In the genomic region with DNA sequence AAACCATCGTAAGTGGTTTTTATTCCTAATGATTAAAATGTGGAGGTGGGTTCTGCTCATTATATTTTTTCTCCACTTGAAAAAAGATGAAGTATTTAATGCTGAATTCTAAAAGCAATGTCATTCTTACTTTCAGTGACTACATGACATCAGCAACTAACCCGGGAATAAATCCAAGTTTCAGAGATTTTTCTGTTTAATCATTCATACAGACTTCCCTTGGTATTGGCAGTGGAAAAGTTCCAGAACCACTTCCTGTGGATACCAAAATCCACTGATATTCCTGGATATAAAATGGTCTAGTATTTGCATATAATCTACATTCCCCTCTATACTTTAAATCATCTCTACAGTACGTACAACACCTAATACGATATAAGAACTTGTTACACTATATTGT, we compare ENCODE assay signal across 9 cellular contexts.
DNase-seq lines count a peak whose midpoint lies in the region; ATAC-seq and TF ChIP-seq lines count a peak whose summit lies in the region.
"Had no signal": no experiment of that assay in that cellular context is flagged by ENCODE, and none has a peak within 500 bp of the region (broad histone marks: within the 10 kb centered on the region; RNA-seq: fewer than 3 reads in every experiment).

No MANE protein-coding gene starts in this region.

- H3K4me3 Mint-ChIP-seq in activated CD4-positive, alpha-beta T cell treated with anti-CD3 and anti-CD28 coated beads, Interleukin-2, amount 10 ng/mL, durations not matched to agents 7 days and 5 days, result no peak overlapping the region
- H3K4me3 Mint-ChIP-seq: CD4-positive, alpha-beta memory T cell had no signal

- H4K8ac ChIP-seq in IMR-90 (ENCODE audit: low read depth in 2 of 2, low read length in 2 of 2) (no peak overlapping the region), mesenchymal stem cell (ENCODE audit: low read length) (no peak overlapping the region)

- H4K91ac ChIP-seq in IMR-90 (ENCODE audit: insufficient read depth, low read depth, low read length) (no peak overlapping the region), mesenchymal stem cell (ENCODE audit: low read length) (no peak overlapping the region)

- H3K4me3 ChIP-seq in ACC112 (ENCODE audit: low read depth, low read length) (peak overlapping the region; percentile 17; the same call in 1 of the 2 replicates), IMR-90 (ENCODE audit: insufficient read depth, low read depth, low read length) (no peak overlapping the region), mesenchymal stem cell (ENCODE audit: insufficient read depth in 1 of 2, low read depth in 1 of 2, low read length in 2 of 2) (no peak overlapping the region)

- H3K56ac ChIP-seq in IMR-90 (ENCODE audit: extremely low read depth, insufficient read depth, low read length), result no peak overlapping the region

- H3K4ac ChIP-seq in IMR-90 (ENCODE audit: low read depth, low read length) (no peak overlapping the region), mesenchymal stem cell (ENCODE audit: low read depth in 1 of 2, low read length in 2 of 2) (no peak overlapping the region)

- H3K9ac ChIP-seq in IMR-90 (ENCODE audit: low read depth, low read length) (no peak overlapping the region), mesenchymal stem cell (ENCODE audit: low read length) (peak overlapping the region; percentile 73)

- DNase-seq in IMR-90 (peak; percentile 90), cerebellar cortex (ENCODE audit: low spot score) (peak; percentile 61), mesenchymal stem cell (peak; percentile 75), DMS114 treated with DMSO at 0.1 percent for 48 hours (lab: John Stamatoyannopoulos, UW; ENCODE audit: unreplicated experiment) (no peak), COR-L47 (lab: John Stamatoyannopoulos, UW) (no peak)
- DNase-seq in activated CD4-positive, alpha-beta T cell treated with anti-CD3 and anti-CD28 coated beads, Interleukin-2, amount 10 ng/mL, durations not matched to agents 7 days and 5 days, result no peak
- DNase-seq: CD4-positive, alpha-beta memory T cell had no signal

- H3K4me1 ChIP-seq in ACC112 (ENCODE audit: control insufficient read depth, insufficient read depth, low read length, unreplicated experiment) (peaks cover 63% of the 10 kb centered on the region), IMR-90 (ENCODE audit: control insufficient read depth, insufficient read depth, low read length) (peaks cover 7% of the 10 kb centered on the region), mesenchymal stem cell (ENCODE audit: control insufficient read depth, insufficient read depth, low read depth, low read length) (peaks cover 18% of the 10 kb centered on the region)

- H4K5ac ChIP-seq in IMR-90 (ENCODE audit: low read depth, low read length), result no peak overlapping the region

- H4K20me1 ChIP-seq in IMR-90 (ENCODE audit: insufficient read depth, low read length), result no peaks in the 10 kb centered on the region; the same call in 1 of the 2 replicates

- H3K79me2 ChIP-seq in ACC112 (ENCODE audit: control insufficient read depth, insufficient read depth, low read length, unreplicated experiment), result no peaks in the 10 kb centered on the region

- H3K9me3 ChIP-seq in IMR-90 (ENCODE audit: control insufficient read depth, insufficient read depth, low read length) (no peaks in the 10 kb centered on the region), mesenchymal stem cell (ENCODE audit: control insufficient read depth, low read length) (peaks cover 4% of the 10 kb centered on the region)

- TF ChIP-seq RAD21 in IMR-90 (IDR thresholded peaks at IDR 0.05; ENCODE audit: low read length), result no peak

- dilution Hi-C loops in IMR-90 (cut with HindIII; ENCODE audit: low sequenced_read_pairs, unreplicated experiment), result no loop called here

- no peaks in the 10 kb centered on the region for H3K27me3 ChIP-seq in ACC112 (ENCODE audit: insufficient read depth, low read length)
- H3K27me3 ChIP-seq in IMR-90 (ENCODE audit: control insufficient read depth, insufficient read depth, low read length), result no peaks in the 10 kb centered on the region
- H3K27me3 ChIP-seq in mesenchymal stem cell (ENCODE audit: control insufficient read depth in 1 of 2, insufficient read depth in 1 of 2, low read length in 2 of 2), result no peaks in the 10 kb centered on the region

- BruUV-seq in IMR-90 (replicated peaks; lab: Mats Ljungman, UMichigan), result no TSS peak

- no peak overlapping the region for H3K23ac ChIP-seq in IMR-90 (ENCODE audit: low read depth, low read length)
- no peak overlapping the region for H3K23ac ChIP-seq in mesenchymal stem cell (ENCODE audit: low read length in 2 of 2)

- H2AFZ ChIP-seq in ACC112 (ENCODE audit: low read length, unreplicated experiment), result no peak overlapping the region
- H2AFZ ChIP-seq in IMR-90 (replicated peaks; ENCODE audit: low read length, poor library complexity), result no peak overlapping the region
- no peak overlapping the region for H2AFZ ChIP-seq in mesenchymal stem cell (ENCODE audit: low read depth, low read length)

- no peaks in the 10 kb centered on the region for H3K4me1 Mint-ChIP-seq in activated CD4-positive, alpha-beta T cell treated with anti-CD3 and anti-CD28 coated beads, Interleukin-2, amount 10 ng/mL, durations not matched to agents 7 days and 5 days
- H3K4me1 Mint-ChIP-seq: CD4-positive, alpha-beta memory T cell had no signal

- H2BK20ac ChIP-seq in IMR-90 (ENCODE audit: low read depth, low read length), result no peak overlapping the region

- H3K18ac ChIP-seq in IMR-90 (ENCODE audit: low read depth, low read length) (no peak overlapping the region), mesenchymal stem cell (ENCODE audit: low read depth in 1 of 2, low read length in 2 of 2) (no peak overlapping the region)

- in situ Hi-C loops in IMR-90 (cut with MboI; ENCODE audit: low sequenced_read_pairs), result no loop called here

- CTCF ChIA-PET in IMR-90 (lab: Yijun Ruan, JAX), result interaction anchor here (0.6 kb wide), 1 partner anchor 20 kb away, joined by 3 read pairs; no protein-coding TSS in a partner anchor
- CTCF ChIA-PET in activated CD4-positive, alpha-beta T cell treated with anti-CD3 and anti-CD28 coated beads, Interleukin-2, amount 10 ng/mL, durations not matched to agents 7 days and 5 days (lab: Charles Lee), result no interaction called here

- H2BK15ac ChIP-seq in IMR-90 (ENCODE audit: low read depth, low read length), result no peak overlapping the region
- H2BK15ac ChIP-seq in mesenchymal stem cell (ENCODE audit: low read depth, poor library complexity, severe bottlenecking), result no peak overlapping the region

- H3K27ac Mint-ChIP-seq in activated CD4-positive, alpha-beta T cell treated with anti-CD3 and anti-CD28 coated beads, Interleukin-2, amount 10 ng/mL, durations not matched to agents 7 days and 5 days, result no peak overlapping the region
- H3K27ac Mint-ChIP-seq: CD4-positive, alpha-beta memory T cell had no signal

- H3K36me3 ChIP-seq in ACC112 (ENCODE audit: insufficient read depth, low read length) (no peaks in the 10 kb centered on the region), IMR-90 (ENCODE audit: control insufficient read depth, insufficient read depth, low read length) (no peaks in the 10 kb centered on the region), mesenchymal stem cell (ENCODE audit: control insufficient read depth in 1 of 2, insufficient read depth in 2 of 2, low read depth in 1 of 2, low read length in 2 of 2) (no peaks in the 10 kb centered on the region)

- H2BK12ac ChIP-seq in mesenchymal stem cell (ENCODE audit: low read length in 2 of 2), result no peak overlapping the region

- no peak overlapping the region for H2AK5ac ChIP-seq in IMR-90 (ENCODE audit: low read depth, low read length)
- H2AK5ac ChIP-seq in mesenchymal stem cell (ENCODE audit: low read length, severe bottlenecking), result no peak overlapping the region

- peak overlapping the region; percentile 98 for H3K27ac ChIP-seq in ACC112 (ENCODE audit: low read depth, low read length)
- no peak overlapping the region for H3K27ac ChIP-seq in IMR-90 (ENCODE audit: insufficient read depth, low read length)
- H3K27ac ChIP-seq in mesenchymal stem cell (ENCODE audit: low read length, poor library complexity, severe bottlenecking), result no peak overlapping the region

- peaks cover 10% of the 10 kb centered on the region for H3K9me3 Mint-ChIP-seq in activated CD4-positive, alpha-beta T cell treated with anti-CD3 and anti-CD28 coated beads, Interleukin-2, amount 10 ng/mL, durations not matched to agents 7 days and 5 days

- no peaks in the 10 kb centered on the region for H3K36me3 Mint-ChIP-seq in activated CD4-positive, alpha-beta T cell treated with anti-CD3 and anti-CD28 coated beads, Interleukin-2, amount 10 ng/mL, durations not matched to agents 7 days and 5 days (ENCODE audit: low read depth)
- H3K36me3 Mint-ChIP-seq: CD4-positive, alpha-beta memory T cell had no signal

- intact Hi-C loops in IMR-90 (cut with micrococcal nuclease), result no loop called here

- H2AK9ac ChIP-seq in IMR-90 (replicated peaks; ENCODE audit: low read depth, low read length, poor library complexity), result no peak overlapping the region

- TF ChIP-seq POLR2A in IMR-90 (IDR thresholded peaks at IDR 0.05; ENCODE audit: low read depth, low read length), result no peak

- H2BK5ac ChIP-seq in IMR-90 (ENCODE audit: low read depth, low read length, poor library complexity, severe bottlenecking) (peak overlapping the region; percentile 75), mesenchymal stem cell (ENCODE audit: low read depth, low read length, poor library complexity, severe bottlenecking) (no peak overlapping the region)

- H3K4me2 ChIP-seq in IMR-90 (ENCODE audit: low read depth, low read length) (no peak overlapping the region), mesenchymal stem cell (ENCODE audit: low read length, poor library complexity, severe bottlenecking) (no peak overlapping the region)

- POLR2A ChIA-PET in IMR-90 (lab: Charles Lee; ENCODE audit: unreplicated experiment), result no interaction called here
- POLR2A ChIA-PET in activated CD4-positive, alpha-beta T cell treated with anti-CD3 and anti-CD28 coated beads, Interleukin-2, amount 10 ng/mL, durations not matched to agents 7 days and 5 days (lab: Charles Lee), result interaction anchor here (0.6 kb wide), 1 partner anchor 17 kb away, joined by 6 read pairs; no protein-coding TSS in a partner anchor

- H3K9me1 ChIP-seq in IMR-90 (ENCODE audit: insufficient read depth, low read length), result peaks cover 28% of the 10 kb centered on the region; the same call in 1 of the 2 replicates

- ATAC-seq in IMR-90 (ENCODE audit: low read depth) (peak; percentile 44), GM21786 (IDR thresholded peaks at IDR 0.05; ENCODE audit: unreplicated experiment) (no peak)

- no peak overlapping the region for H3K14ac ChIP-seq in IMR-90 (replicated peaks; ENCODE audit: low read depth, low read length)
- no peak overlapping the region for H3K14ac ChIP-seq in mesenchymal stem cell (ENCODE audit: low read length in 2 of 2)

- no peak for TF ChIP-seq CTCF in IMR-90 (conservative IDR thresholded peaks at IDR 0.05; ENCODE audit: low read depth, low read length)

- H3K27me3 Mint-ChIP-seq in activated CD4-positive, alpha-beta T cell treated with anti-CD3 and anti-CD28 coated beads, Interleukin-2, amount 10 ng/mL, durations not matched to agents 7 days and 5 days, result peaks cover 20% of the 10 kb centered on the region

- no peaks in the 10 kb centered on the region; a peak in 1 of 4 replicates for H3K79me1 ChIP-seq in IMR-90 (ENCODE audit: low read depth in 1 of 2, low read length in 2 of 2)
- no peaks in the 10 kb centered on the region for H3K79me1 ChIP-seq in mesenchymal stem cell (replicated peaks; ENCODE audit: low read length, poor library complexity, severe bottlenecking)

- H2BK120ac ChIP-seq in IMR-90 (ENCODE audit: low read depth, low read length) (peak overlapping the region; percentile 96; the same call in 1 of the 2 replicates), mesenchymal stem cell (ENCODE audit: low read depth, low read length) (no peak overlapping the region)

- WGBS in IMR-90 (ENCODE audit: extremely low coverage in 2 of 2, insufficient read length in 1 of 2), 2 experiments, result no CpG with 5 or more reads among the region's 4 CpGs
- WGBS in mesenchymal stem cell, result 11% methylated on average over 1 of the region's 4 CpGs

Comparison
In these comparisons a context has a peak if more than half of its experiments do, and no peak if none do; other contexts are left out.
1. DNase-seq: peak in IMR-90 (single experiment), cerebellar cortex (single experiment) and mesenchymal stem cell (single experiment); none in DMS114 treated with DMSO at 0.1 percent for 48 hours (single experiment), COR-L47 (single experiment) and activated CD4-positive, alpha-beta T cell treated with anti-CD3 and anti-CD28 coated beads, Interleukin-2, amount 10 ng/mL, durations not matched to agents 7 days and 5 days (single experiment).